Comparison of ENCODE assay signal across 1 cellular context in the genomic region with DNA sequence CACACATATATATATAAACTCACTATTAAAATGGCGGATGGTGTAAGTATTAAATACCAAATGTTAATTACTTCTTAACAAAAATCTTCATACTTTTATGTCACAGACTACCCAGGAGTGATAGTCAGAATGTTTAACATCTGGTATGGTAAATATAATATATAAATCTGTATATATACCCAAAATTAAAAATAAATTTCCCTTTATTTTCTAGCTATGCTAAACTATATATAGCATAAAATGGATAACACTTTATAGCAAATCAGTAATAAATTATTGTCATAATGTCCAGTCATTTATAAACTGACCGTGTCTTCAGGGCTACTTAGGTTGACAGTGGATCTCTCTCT.
TF ChIP-seq lines count a peak whose summit lies in the region.

No MANE protein-coding gene starts in this region.

TF ChIP-seq in A549, 52 proteins besides CTCF, POLR2A, EP300 and RAD21 (continued from another document):
- TF ChIP-seq, protein P1, sequence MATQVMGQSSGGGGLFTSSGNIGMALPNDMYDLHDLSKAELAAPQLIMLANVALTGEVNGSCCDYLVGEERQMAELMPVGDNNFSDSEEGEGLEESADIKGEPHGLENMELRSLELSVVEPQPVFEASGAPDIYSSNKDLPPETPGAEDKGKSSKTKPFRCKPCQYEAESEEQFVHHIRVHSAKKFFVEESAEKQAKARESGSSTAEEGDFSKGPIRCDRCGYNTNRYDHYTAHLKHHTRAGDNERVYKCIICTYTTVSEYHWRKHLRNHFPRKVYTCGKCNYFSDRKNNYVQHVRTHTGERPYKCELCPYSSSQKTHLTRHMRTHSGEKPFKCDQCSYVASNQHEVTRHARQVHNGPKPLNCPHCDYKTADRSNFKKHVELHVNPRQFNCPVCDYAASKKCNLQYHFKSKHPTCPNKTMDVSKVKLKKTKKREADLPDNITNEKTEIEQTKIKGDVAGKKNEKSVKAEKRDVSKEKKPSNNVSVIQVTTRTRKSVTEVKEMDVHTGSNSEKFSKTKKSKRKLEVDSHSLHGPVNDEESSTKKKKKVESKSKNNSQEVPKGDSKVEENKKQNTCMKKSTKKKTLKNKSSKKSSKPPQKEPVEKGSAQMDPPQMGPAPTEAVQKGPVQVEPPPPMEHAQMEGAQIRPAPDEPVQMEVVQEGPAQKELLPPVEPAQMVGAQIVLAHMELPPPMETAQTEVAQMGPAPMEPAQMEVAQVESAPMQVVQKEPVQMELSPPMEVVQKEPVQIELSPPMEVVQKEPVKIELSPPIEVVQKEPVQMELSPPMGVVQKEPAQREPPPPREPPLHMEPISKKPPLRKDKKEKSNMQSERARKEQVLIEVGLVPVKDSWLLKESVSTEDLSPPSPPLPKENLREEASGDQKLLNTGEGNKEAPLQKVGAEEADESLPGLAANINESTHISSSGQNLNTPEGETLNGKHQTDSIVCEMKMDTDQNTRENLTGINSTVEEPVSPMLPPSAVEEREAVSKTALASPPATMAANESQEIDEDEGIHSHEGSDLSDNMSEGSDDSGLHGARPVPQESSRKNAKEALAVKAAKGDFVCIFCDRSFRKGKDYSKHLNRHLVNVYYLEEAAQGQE (IDR thresholded peaks at IDR 0.05), result no peak
- TF ChIP-seq HDAC2 (IDR thresholded peaks at IDR 0.05) (no peak), HOXB13 (CRISPR knock-in tag; IDR thresholded peaks at IDR 0.05; ENCODE audit: low read depth) (no peak), NPAS2 (CRISPR knock-in tag; IDR thresholded peaks at IDR 0.05; ENCODE audit: borderline replicate concordance) (no peak), EHF (CRISPR knock-in tag; IDR thresholded peaks at IDR 0.05) (no peak), NFE2L2 (conservative IDR thresholded peaks at IDR 0.05; ENCODE audit: low read length) (no peak), GATA3 (IDR thresholded peaks at IDR 0.05; ENCODE audit: borderline replicate concordance) (no peak), KDM1A (IDR thresholded peaks at IDR 0.05; ENCODE audit: low read depth) (no peak)
